2 cellular contexts compared by ENCODE assay signal in the genomic region with DNA sequence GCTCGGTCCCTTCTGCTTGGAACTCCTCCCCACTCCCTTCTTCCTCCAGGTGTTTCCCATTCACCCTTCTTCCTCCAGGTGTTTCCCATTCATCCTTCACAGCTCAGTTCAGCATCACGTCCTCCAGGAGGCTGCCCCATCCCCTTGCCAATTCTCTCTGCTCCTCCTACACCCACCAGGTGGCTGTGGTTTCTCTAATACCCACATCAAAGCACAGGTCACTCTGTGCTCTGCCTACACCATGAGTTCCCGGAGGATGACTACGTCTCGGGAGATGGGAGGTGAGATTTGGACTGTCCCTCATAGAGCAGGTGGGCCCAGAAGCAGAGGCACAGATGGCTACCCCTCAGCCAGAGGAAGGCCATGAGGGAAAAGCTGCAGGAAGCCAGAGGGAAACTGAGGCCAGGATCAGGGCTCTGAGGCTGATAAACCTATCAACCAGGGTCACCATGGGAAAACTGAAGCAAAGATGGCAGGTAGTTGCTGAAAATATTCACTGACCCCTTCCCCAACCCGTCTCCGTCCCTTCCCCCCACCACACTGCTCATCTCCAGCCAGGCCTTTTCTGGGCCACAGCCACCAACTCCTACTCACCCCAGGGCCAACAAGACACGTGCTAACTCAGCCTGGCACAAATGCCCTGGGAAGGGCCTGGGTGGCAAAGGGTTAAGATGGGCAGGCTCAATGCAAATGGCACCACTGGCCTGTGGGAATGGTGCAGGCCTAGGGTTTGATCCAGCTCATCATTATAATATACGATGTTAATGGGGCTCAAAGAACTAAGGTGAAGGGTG.
TF ChIP-seq lines count a peak whose summit lies in the region.

No MANE protein-coding gene starts in this region.

TF ChIP-seq in HEK293, 187 proteins besides CTCF, POLR2A, EP300 and RAD21:
- peak; percentile 40; the same call in 1 of the 2 replicates for TF ChIP-seq EGR2 (tag by site-specific recombination; IDR thresholded peaks at IDR 0.05; ENCODE audit: low read depth)
- no peak for TF ChIP-seq SALL2 (tag by site-specific recombination; IDR thresholded peaks at IDR 0.05; ENCODE audit: borderline replicate concordance)
- peak; percentile 44 for TF ChIP-seq ZFHX2 (tag by site-specific recombination; conservative IDR thresholded peaks at IDR 0.05)

TF ChIP-seq in HepG2, 621 proteins besides CTCF, POLR2A, EP300 and RAD21:
- TF ChIP-seq ZNF556 (CRISPR knock-in tag; IDR thresholded peaks at IDR 0.05; ENCODE audit: borderline replicate concordance) (no peak), ZNF331 (CRISPR knock-in tag; IDR thresholded peaks at IDR 0.05) (no peak), ATM (IDR thresholded peaks at IDR 0.05; ENCODE audit: borderline replicate concordance) (no peak)
